Comparison of ENCODE assay signal across 11 cellular contexts in the genomic region with DNA sequence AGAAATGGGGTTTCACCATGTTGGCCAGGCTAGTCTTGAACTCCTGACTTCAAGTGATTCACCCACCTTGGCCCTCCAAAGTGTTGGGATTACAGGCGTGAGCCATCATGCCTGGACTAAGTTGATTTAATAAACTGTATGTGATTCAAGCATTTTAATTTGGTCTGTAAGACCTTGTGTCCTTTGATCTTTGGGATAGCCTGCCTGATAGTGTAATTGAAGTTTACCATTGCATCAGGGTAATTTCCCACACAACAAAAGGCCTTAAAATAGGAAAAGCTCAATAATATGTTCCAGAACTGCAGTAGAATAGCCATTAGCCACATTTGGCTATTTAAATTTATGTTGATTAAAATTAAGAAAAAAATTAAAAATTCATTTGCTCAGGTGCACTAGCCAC.
"Had no signal": no experiment of that assay in that cellular context is flagged by ENCODE, and none has a peak within 500 bp of the region (broad histone marks: within the 10 kb centered on the region; RNA-seq: fewer than 3 reads in every experiment).

No MANE protein-coding gene starts in this region.

- DNase-seq: GM23248, GOT3, H7, H9, HCEC 1CT, HFFc6 had no signal

- H3K4me3 ChIP-seq: GM23248, GM23338, HAP-1 had no signal

- ATAC-seq: GM23338, HCT116 had no signal

- H3K36me3 ChIP-seq: HAP-1 had no signal

- FAIRE-seq: H1, H54 had no signal

- H3K27ac Mint-ChIP-seq: GM23338, H9, HFFc6 had no signal

- H3K4me3 Mint-ChIP-seq: GM23338, H9, HFFc6 had no signal

- H2AFZ ChIP-seq: GM23248, GM23338 had no signal

- H3K4me1 ChIP-seq: HAP-1 had no signal

- H3K4me2 ChIP-seq: GM23338 had no signal

- H3K9me3 Mint-ChIP-seq: GM23338, H9, HFFc6 had no signal

- H3K27ac ChIP-seq: GM23248 had no signal

- H3K4me1 Mint-ChIP-seq: GM23338, H9 had no signal

- H3K9ac ChIP-seq: GM23248 had no signal
